Comparison of ENCODE assay signal across 13 cellular contexts in genomic region chr6:142696689-142697088, GRCh38.
A peak's percentile ranks its signal among the peaks of the same experiment; 100 is the strongest.
DNase-seq lines count a peak whose midpoint lies in the region; ATAC-seq, FAIRE-seq and TF ChIP-seq lines count a peak whose summit lies in the region.
"Had no signal": no experiment of that assay in that cellular context is flagged by ENCODE, and none has a peak within 500 bp of the region (broad histone marks: within the 10 kb centered on the region; RNA-seq: fewer than 3 reads in every experiment).

No MANE protein-coding gene starts in this region.

- H3K27ac ChIP-seq in pancreas: peak overlapping the region; percentile 18 to 66 (median 40)
- H3K27ac ChIP-seq in H9 (ENCODE audit: insufficient read length, low read depth, low read length): no peak overlapping the region
- H3K27ac ChIP-seq: heart left ventricle had no signal

- H3K4me3 ChIP-seq in pancreas: no peak overlapping the region
- H3K4me3 ChIP-seq: heart left ventricle had no signal

- H3K9me3 Mint-ChIP-seq in Calu3 (ENCODE audit: low read depth, unreplicated experiment) (no peaks in the 10 kb centered on the region), H9 (no peaks in the 10 kb centered on the region)

- H3K18ac ChIP-seq in H9 (ENCODE audit: insufficient read length, low read depth, low read length): no peak overlapping the region

- no peaks in the 10 kb centered on the region for H3K9me3 ChIP-seq in pancreas
- no peaks in the 10 kb centered on the region for H3K9me3 ChIP-seq in H9 (ENCODE audit: control insufficient read depth, low read depth, low read length)
- H3K9me3 ChIP-seq: heart left ventricle had no signal

- H4K91ac ChIP-seq in H9 (ENCODE audit: insufficient read length, low read depth, low read length): no peak overlapping the region

- H3K9ac ChIP-seq in H9 (ENCODE audit: extremely low read depth, insufficient read length, low read length): no peak overlapping the region

- H4K5ac ChIP-seq in H9 (ENCODE audit: insufficient read length, low read depth, low read length): no peak overlapping the region

- peaks cover 0 to 15% (median 14%) of the 10 kb centered on the region in 3 donors for H3K4me1 ChIP-seq in pancreas
- H3K4me1 ChIP-seq in H9 (ENCODE audit: insufficient read depth, low read length): peaks cover 2% of the 10 kb centered on the region; the same call in 1 of the 2 replicates

- H2BK120ac ChIP-seq in H9 (ENCODE audit: low read depth, low read length, poor library complexity, severe bottlenecking): no peak overlapping the region

- no peak overlapping the region for H2BK15ac ChIP-seq in H9 (ENCODE audit: low read depth, low read length)

- H2AK5ac ChIP-seq in H9 (ENCODE audit: insufficient read length, low read length): no peak overlapping the region

- no peak overlapping the region for H3T11ph ChIP-seq in H9 (ENCODE audit: low read length)

- no peak for TF ChIP-seq CTCF in Calu3 (IDR thresholded peaks at IDR 0.05; ENCODE audit: unreplicated experiment)
- no peak for TF ChIP-seq CTCF in pancreas (IDR thresholded peaks at IDR 0.05)
- no peak for TF ChIP-seq CTCF in H9 (conservative IDR thresholded peaks at IDR 0.05)

- no peak overlapping the region for H2BK20ac ChIP-seq in H9 (ENCODE audit: low read depth, low read length, poor library complexity, severe bottlenecking)

- no peaks in the 10 kb centered on the region for H3K79me1 ChIP-seq in H9 (ENCODE audit: insufficient read depth, low read depth, low read length, poor library complexity, severe bottlenecking)

- BruUV-seq in Calu3 (replicated peaks; lab: Mats Ljungman, UMichigan): no TSS peak

- H2AFZ ChIP-seq in H9 (ENCODE audit: low read length): no peak overlapping the region

- H3K4me2 ChIP-seq in H9 (ENCODE audit: insufficient read depth, insufficient read length, low read length): no peak overlapping the region

- no peak overlapping the region for H2BK12ac ChIP-seq in H9 (ENCODE audit: insufficient read length, low read depth, low read length)

- H3K14ac ChIP-seq in H9 (ENCODE audit: insufficient read depth, low read length): no peak overlapping the region

- H3K27me3 ChIP-seq in pancreas: no peaks in the 10 kb centered on the region
- no peaks in the 10 kb centered on the region for H3K27me3 ChIP-seq in H9 (ENCODE audit: insufficient read depth, low read length)
- H3K27me3 ChIP-seq: heart left ventricle had no signal

- H3K4ac ChIP-seq in H9 (ENCODE audit: low read depth, low read length): no peak overlapping the region

- no peaks in the 10 kb centered on the region for H4K20me1 ChIP-seq in H9 (ENCODE audit: control insufficient read depth, insufficient read depth, insufficient read length)

- H3K36me3 Mint-ChIP-seq in Calu3 (ENCODE audit: insufficient read depth, unreplicated experiment) (no peaks in the 10 kb centered on the region), H9 (ENCODE audit: insufficient read depth in 1 of 3, low read depth in 3 of 3) (no peaks in the 10 kb centered on the region; a peak in 1 of 7 replicates)

- H3K4me3 Mint-ChIP-seq in Calu3 (ENCODE audit: low read depth, unreplicated experiment) (no peak overlapping the region), H9 (no peak overlapping the region)

- H3K27me3 Mint-ChIP-seq in Calu3 (ENCODE audit: unreplicated experiment) (no peaks in the 10 kb centered on the region), H9 (ENCODE audit: low read depth) (no peaks in the 10 kb centered on the region)

- FAIRE-seq in pancreas (lab: Jason Lieb, UNC): no peak

- H3K23ac ChIP-seq in H9 (ENCODE audit: insufficient read length, low read depth, low read length): no peak overlapping the region

- no peak overlapping the region for H3K56ac ChIP-seq in H9 (ENCODE audit: insufficient read length, low read depth, low read length)

- peak; percentile 63 for DNase-seq in Calu3
- DNase-seq in NCI-H2196 (lab: John Stamatoyannopoulos, UW; ENCODE audit: unreplicated experiment): peak; percentile 57
- peak; percentile 35 for DNase-seq in dermis blood vessel endothelial cell
- peak; percentile 74 to 88 (median 84) for DNase-seq in pancreas
- DNase-seq in stimulated activated CD4-positive, alpha-beta T cell treated with anti-CD3 and anti-CD28 coated beads, Interleukin-15, amount 100 ng/mL, for 24 hours: no peak
- no peak for DNase-seq in H9
- no peak for DNase-seq in NCI-H1092 (lab: John Stamatoyannopoulos, UW)
- DNase-seq: activated CD4-positive, alpha-beta T cell treated with anti-CD3 and anti-CD28 coated beads for 1 hour; amygdala; heart left ventricle; NCI-H2171 treated with DMSO at 0.1 percent for 48 hours; T-helper 1 cell had no signal

- no peaks in the 10 kb centered on the region for H3K79me2 ChIP-seq in H9 (ENCODE audit: insufficient read depth, low read length)

- no peak overlapping the region for H2BK5ac ChIP-seq in H9 (ENCODE audit: insufficient read length, low read length)

- no peaks in the 10 kb centered on the region for H3K36me3 ChIP-seq in pancreas
- H3K36me3 ChIP-seq: heart left ventricle had no signal

- no peaks in the 10 kb centered on the region for H3K23me2 ChIP-seq in H9 (ENCODE audit: insufficient read length, low read depth, low read length, poor library complexity, severe bottlenecking)

- no peak overlapping the region for H4K8ac ChIP-seq in H9 (replicated peaks; ENCODE audit: insufficient read length, low read depth, low read length)

- 18 to 20% methylated on average over 6 of the region's 6 CpGs for WGBS in pancreas, 2 donors
- WGBS in H9 (ENCODE audit: extremely low coverage, insufficient read length, low lambda C conversion rate): no CpG with 5 or more reads among the region's 6 CpGs

- CTCF ChIA-PET in Calu3 (lab: Charles Lee): no interaction called here

- H3K4me1 Mint-ChIP-seq in Calu3 (ENCODE audit: low read depth, unreplicated experiment): peaks cover 56% of the 10 kb centered on the region
- peaks cover 12 to 13% of the 10 kb centered on the region in 2 experiments for H3K4me1 Mint-ChIP-seq in H9

- intact Hi-C loops in Calu3 (cut with micrococcal nuclease; ENCODE audit: unreplicated experiment): loop anchor here (2.0 to 10.0 kb wide), 3 partner anchors 148 to 246 kb away; no protein-coding TSS in a partner anchor
- intact Hi-C loops in pancreas (cut with DNase I): loop anchor here in 2 of 3 donors (5.0 to 10.0 kb wide), 4 partner anchors 258 to 728 kb away; no protein-coding TSS in a partner anchor

- ATAC-seq in pancreas (peak; percentile 87 to 94 (median 90)), HG03045 (IDR thresholded peaks at IDR 0.05; ENCODE audit: unreplicated experiment) (no peak)

- H3K27ac Mint-ChIP-seq in Calu3 (ENCODE audit: unreplicated experiment) (no peak overlapping the region), H9 (no peak overlapping the region)

Comparison
In these comparisons a context has a peak if more than half of its experiments do, and no peak if none do; other contexts are left out.
1. DNase-seq: peak in Calu3 (single experiment), NCI-H2196 (single experiment), dermis blood vessel endothelial cell (single experiment) and pancreas (6 of 6); none in stimulated activated CD4-positive, alpha-beta T cell treated with anti-CD3 and anti-CD28 coated beads, Interleukin-15, amount 100 ng/mL, for 24 hours (single experiment), H9 (single experiment) and NCI-H1092 (single experiment).